ENCODE assay signal across 9 cellular contexts in genomic region chr1:198922638-198923430, GRCh38.
A peak's percentile ranks its signal among the peaks of the same experiment; 100 is the strongest.
DNase-seq lines count a peak whose midpoint lies in the region; ATAC-seq, FAIRE-seq and TF ChIP-seq lines count a peak whose summit lies in the region.
"Had no signal": no experiment of that assay in that cellular context is flagged by ENCODE, and none has a peak within 500 bp of the region (broad histone marks: within the 10 kb centered on the region; RNA-seq: fewer than 3 reads in every experiment).

No MANE protein-coding gene starts in this region.

- peaks cover 99% of the 10 kb centered on the region for H3K79me2 ChIP-seq in astrocyte (ENCODE audit: insufficient read depth, low read length)

- H3K9ac ChIP-seq in astrocyte (ENCODE audit: low read length) = no peak overlapping the region

- H3K9me3 Mint-ChIP-seq in astrocyte (ENCODE audit: unreplicated experiment) = no peaks in the 10 kb centered on the region

- H3K27me3 ChIP-seq in astrocyte (ENCODE audit: insufficient read depth, low read length) = no peaks in the 10 kb centered on the region

- H3K4me1 Mint-ChIP-seq in astrocyte (ENCODE audit: low read depth, unreplicated experiment) = peaks cover 56% of the 10 kb centered on the region

- intact Hi-C loops in posterior cingulate gyrus (cut with DNase I) = no loop called here

- H3K4me1 ChIP-seq in astrocyte (ENCODE audit: insufficient read depth, low read length) = peaks cover 19% of the 10 kb centered on the region

- H3K4me3 ChIP-seq in GM12864 (ENCODE audit: low read depth, low read length) (no peak overlapping the region), astrocyte (ENCODE audit: insufficient read depth, low read depth, low read length) (no peak overlapping the region)

- H3K27ac ChIP-seq in astrocyte (ENCODE audit: low read depth, low read length) = no peak overlapping the region

- no peak for FAIRE-seq in astrocyte (lab: Jason Lieb, UNC)

- H3K36me3 Mint-ChIP-seq in astrocyte (ENCODE audit: low read depth, unreplicated experiment) = peaks cover 6% of the 10 kb centered on the region

- H3K9me3 ChIP-seq in astrocyte (ENCODE audit: insufficient read depth, low read depth, low read length) = no peaks in the 10 kb centered on the region

- TF ChIP-seq CTCF in GM12864 (IDR thresholded peaks at IDR 0.05; ENCODE audit: low read depth, low read length, missing control alignments) = no peak
- no peak for TF ChIP-seq CTCF in astrocyte (IDR thresholded peaks at IDR 0.05; ENCODE audit: insufficient read depth, low read depth, low read length)

- no peak overlapping the region for H3K4me2 ChIP-seq in astrocyte (ENCODE audit: low read length)

- peak; percentile 61 for DNase-seq in GM12864 (ENCODE audit: low read depth)
- DNase-seq in astrocyte (ENCODE audit: low read depth) = peak; percentile 50
- DNase-seq in posterior cingulate gyrus = no peak
- DNase-seq in SHP77 (lab: John Stamatoyannopoulos, UW) = no peak
- no peak for DNase-seq in NCI-H2081 (lab: John Stamatoyannopoulos, UW)
- DNase-seq in DMS 273 treated with DMSO at 0.1 percent for 48 hours (lab: John Stamatoyannopoulos, UW) = no peak
- DNase-seq: mesendoderm had no signal

- H3K27me3 Mint-ChIP-seq in astrocyte (ENCODE audit: low read depth, unreplicated experiment) = no peaks in the 10 kb centered on the region

- peak; percentile 78 for ATAC-seq in GM21360 (IDR thresholded peaks at IDR 0.05; ENCODE audit: unreplicated experiment)
- ATAC-seq in HG03432 (IDR thresholded peaks at IDR 0.05; ENCODE audit: unreplicated experiment) = peak; percentile 75

- peaks cover 18% of the 10 kb centered on the region for H3K36me3 ChIP-seq in astrocyte (ENCODE audit: insufficient read depth, low read length)

- H3K4me3 Mint-ChIP-seq in astrocyte (ENCODE audit: unreplicated experiment) = peak overlapping the region; percentile 58

- peaks cover 91% of the 10 kb centered on the region for H4K20me1 ChIP-seq in astrocyte (ENCODE audit: insufficient read depth, low read length)

- H3K27ac Mint-ChIP-seq in astrocyte (ENCODE audit: unreplicated experiment) = no peak overlapping the region

- H2AFZ ChIP-seq in astrocyte (ENCODE audit: low read depth, low read length) = no peak overlapping the region

Comparison
In these comparisons a context has a peak if more than half of its experiments do, and no peak if none do; other contexts are left out.
1. DNase-seq: peak in GM12864 (single experiment) and astrocyte (single experiment); none in posterior cingulate gyrus (0 of 10), SHP77 (0 of 2), NCI-H2081 (0 of 2) and DMS 273 treated with DMSO at 0.1 percent for 48 hours (single experiment).